20 cellular contexts compared by ENCODE assay signal in the genomic region with DNA sequence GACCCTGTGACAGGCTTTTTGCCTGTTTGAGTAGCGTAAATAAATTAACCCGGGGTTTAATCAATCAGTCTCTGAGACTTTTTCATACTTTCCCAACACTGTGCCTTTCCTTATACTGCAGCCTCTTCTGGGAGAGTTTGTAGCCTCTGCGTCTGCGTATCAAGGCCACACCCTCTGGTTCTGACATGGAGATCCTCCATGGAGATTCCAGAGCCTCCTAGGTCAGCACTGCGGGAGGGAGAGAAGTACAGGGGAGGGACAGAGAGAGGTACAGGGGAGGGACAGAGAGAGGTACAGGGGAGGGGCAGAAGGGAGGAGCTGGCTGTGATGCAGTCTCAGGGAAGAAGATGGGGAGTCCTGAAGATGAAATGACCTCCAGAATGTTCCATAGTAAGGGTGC.
"Had no signal": no experiment of that assay in that cellular context is flagged by ENCODE, and none has a peak within 500 bp of the region (broad histone marks: within the 10 kb centered on the region; RNA-seq: fewer than 3 reads in every experiment).

No MANE protein-coding gene starts in this region.

- DNase-seq: activated CD4-positive, alpha-beta memory T cell treated with anti-CD3 and anti-CD28 coated beads, Interleukin-2, amount 10 ng/mL, durations not matched to agents 7 days and 5 days; activated CD4-positive, CD25-positive, alpha-beta regulatory T cell; activated effector memory CD4-positive, alpha-beta T cell treated with Interleukin-2 at 50 U/mL for 16 hours; activated naive CD4-positive, alpha-beta T cell treated with anti-CD3 and anti-CD28 coated beads, Interleukin-2, amount 50 U/mL, for 16 hours; activated T-cell treated with anti-CD3 and anti-CD28 coated beads, Interleukin-2, amount 50 U/mL, for 48 hours; cerebellar nuclear complex; effector CD8-positive, alpha-beta T cell; foreskin fibroblast; hippocampal formation; nephron progenitor cell; occipital lobe; stimulated activated CD4-positive, alpha-beta T cell treated with anti-CD3 and anti-CD28 coated beads, Interleukin-12 subunit alpha, Interleukin-12 subunit beta, amount 100 ng/mL, for 4 hours; SW 1271; trophoblast cell had no signal

- H3K27me3 Mint-ChIP-seq: activated CD4-positive, alpha-beta memory T cell treated with anti-CD3 and anti-CD28 coated beads, Interleukin-2, amount 10 ng/mL, durations not matched to agents 7 days and 5 days had no signal

- ATAC-seq: left lobe of liver had no signal

- H3K4me3 Mint-ChIP-seq: activated CD4-positive, alpha-beta memory T cell treated with anti-CD3 and anti-CD28 coated beads, Interleukin-2, amount 10 ng/mL, durations not matched to agents 7 days and 5 days; mesothelial cell of epicardium; nephron progenitor cell had no signal

- H3K4me3 ChIP-seq: breast epithelium, lung, suprapubic skin had no signal

- H3K27me3 ChIP-seq: breast epithelium, suprapubic skin had no signal

- H3K27ac Mint-ChIP-seq: activated CD4-positive, alpha-beta memory T cell treated with anti-CD3 and anti-CD28 coated beads, Interleukin-2, amount 10 ng/mL, durations not matched to agents 7 days and 5 days; mesothelial cell of epicardium; nephron progenitor cell; progenitor cell of endocrine pancreas had no signal

- H3K27ac ChIP-seq: breast epithelium, suprapubic skin had no signal

- H3K4me1 ChIP-seq: breast epithelium had no signal

- H3K9me3 ChIP-seq: breast epithelium, suprapubic skin had no signal

- H3K9me3 Mint-ChIP-seq: activated CD4-positive, alpha-beta memory T cell treated with anti-CD3 and anti-CD28 coated beads, Interleukin-2, amount 10 ng/mL, durations not matched to agents 7 days and 5 days; mesothelial cell of epicardium; nephron progenitor cell had no signal

- H3K36me3 ChIP-seq: breast epithelium, suprapubic skin had no signal

- H3K36me3 Mint-ChIP-seq: mesothelial cell of epicardium had no signal
